In genomic region chr7:151736403-151736909, GRCh38 we compare ENCODE assay signal across 8 cellular contexts.
A peak's percentile ranks its signal among the peaks of the same experiment; 100 is the strongest.
DNase-seq lines count a peak whose midpoint lies in the region; ATAC-seq and TF ChIP-seq lines count a peak whose summit lies in the region.

No MANE protein-coding gene starts in this region.

- peak overlapping the region; percentile 72 for H3K4me3 Mint-ChIP-seq in chondrocyte (ENCODE audit: unreplicated experiment)
- H3K4me3 Mint-ChIP-seq in activated CD8-positive, alpha-beta T cell treated with anti-CD3 and anti-CD28 coated beads, Interleukin-2, amount 10 ng/mL, durations not matched to agents 7 days and 5 days: no peak overlapping the region
- no peak overlapping the region for H3K4me3 Mint-ChIP-seq in activated T-helper 2 cell treated with anti-CD3 and anti-CD28 coated beads, Interferon-gamma antibody, Interleukin-2, Interleukin-4, amounts not matched to agents 10 μg/mL and 5 μg/mL and 100 μg/mL, durations not matched to agents 14 hours and 24 hours and 36 hours (ENCODE audit: low read depth)

- H3K27me3 ChIP-seq in lower lobe of right lung (ENCODE audit: low read depth): no peaks in the 10 kb centered on the region
- no peaks in the 10 kb centered on the region for H3K27me3 ChIP-seq in uterus

- POLR2A ChIA-PET in activated CD8-positive, alpha-beta T cell treated with anti-CD3 and anti-CD28 coated beads, Interleukin-2, amount 10 ng/mL, durations not matched to agents 7 days and 5 days (lab: Charles Lee): no interaction called here

- H3K36me3 ChIP-seq in lower lobe of right lung (no peaks in the 10 kb centered on the region), uterus (no peaks in the 10 kb centered on the region)

- intact Hi-C loops in lower lobe of right lung (cut with DNase I) (no loop called here), uterus (cut with DNase I; ENCODE audit: low total_unique reads) (no loop called here)
- intact Hi-C loops in activated T-helper 2 cell treated with anti-CD3 and anti-CD28 coated beads, Interferon-gamma antibody, Interleukin-2, Interleukin-4, amounts not matched to agents 10 μg/mL and 5 μg/mL and 100 μg/mL, durations not matched to agents 14 hours and 24 hours and 36 hours (cut with micrococcal nuclease): no loop called here

- H3K27ac ChIP-seq in lower lobe of right lung: no peak overlapping the region
- peak overlapping the region; percentile 36 to 53 for H3K27ac ChIP-seq in uterus

- peak; percentile 85 for DNase-seq in ELF-1 (ENCODE audit: low read depth, low spot score)
- DNase-seq in NCI-H226: peak; percentile 79
- no peak for DNase-seq in chondrocyte (ENCODE audit: low spot score)
- no peak for DNase-seq in lower lobe of right lung
- peak; percentile 76 to 78 for DNase-seq in uterus
- no peak for DNase-seq in GM10266 (ENCODE audit: extremely low spot score)
- DNase-seq in activated CD8-positive, alpha-beta T cell treated with anti-CD3 and anti-CD28 coated beads, Interleukin-2, amount 10 ng/mL, durations not matched to agents 7 days and 5 days: no peak
- no peak for DNase-seq in activated T-helper 2 cell treated with anti-CD3 and anti-CD28 coated beads, Interferon-gamma antibody, Interleukin-2, Interleukin-4, amounts not matched to agents 10 μg/mL and 5 μg/mL and 100 μg/mL, durations not matched to agents 14 hours and 24 hours and 36 hours (ENCODE audit: low spot score)

- CTCF ChIA-PET in activated CD8-positive, alpha-beta T cell treated with anti-CD3 and anti-CD28 coated beads, Interleukin-2, amount 10 ng/mL, durations not matched to agents 7 days and 5 days (lab: Charles Lee): interaction anchor here (1.6 to 1.8 kb wide), 2 partner anchors 23 to 46 kb away, joined by 4 to 8 read pairs; no protein-coding TSS in a partner anchor

- peak; percentile 81 for ATAC-seq in lower lobe of right lung
- no peak for ATAC-seq in activated CD8-positive, alpha-beta T cell treated with anti-CD3 and anti-CD28 coated beads, Interleukin-2, amount 10 ng/mL, durations not matched to agents 7 days and 5 days

- H3K4me3 ChIP-seq in lower lobe of right lung: peak overlapping the region; percentile 24
- peak overlapping the region in 1 of 2 donors; percentile 6 for H3K4me3 ChIP-seq in uterus

- peaks cover 15% of the 10 kb centered on the region for H3K4me1 ChIP-seq in lower lobe of right lung
- peaks cover 0 to 8% of the 10 kb centered on the region in 2 donors for H3K4me1 ChIP-seq in uterus

- H3K9me3 Mint-ChIP-seq in chondrocyte (ENCODE audit: low read depth): no peaks in the 10 kb centered on the region
- H3K9me3 Mint-ChIP-seq in activated CD8-positive, alpha-beta T cell treated with anti-CD3 and anti-CD28 coated beads, Interleukin-2, amount 10 ng/mL, durations not matched to agents 7 days and 5 days (ENCODE audit: insufficient read depth): no peaks in the 10 kb centered on the region
- no peaks in the 10 kb centered on the region for H3K9me3 Mint-ChIP-seq in activated T-helper 2 cell treated with anti-CD3 and anti-CD28 coated beads, Interferon-gamma antibody, Interleukin-2, Interleukin-4, amounts not matched to agents 10 μg/mL and 5 μg/mL and 100 μg/mL, durations not matched to agents 14 hours and 24 hours and 36 hours

- no peaks in the 10 kb centered on the region for H3K36me3 Mint-ChIP-seq in chondrocyte (ENCODE audit: low read depth)
- H3K36me3 Mint-ChIP-seq in activated CD8-positive, alpha-beta T cell treated with anti-CD3 and anti-CD28 coated beads, Interleukin-2, amount 10 ng/mL, durations not matched to agents 7 days and 5 days (ENCODE audit: low read depth): peaks cover 2% of the 10 kb centered on the region
- H3K36me3 Mint-ChIP-seq in activated T-helper 2 cell treated with anti-CD3 and anti-CD28 coated beads, Interferon-gamma antibody, Interleukin-2, Interleukin-4, amounts not matched to agents 10 μg/mL and 5 μg/mL and 100 μg/mL, durations not matched to agents 14 hours and 24 hours and 36 hours (ENCODE audit: low read depth): no peaks in the 10 kb centered on the region

- peaks cover 30% of the 10 kb centered on the region for H3K4me1 Mint-ChIP-seq in chondrocyte (ENCODE audit: low read depth)
- no peaks in the 10 kb centered on the region for H3K4me1 Mint-ChIP-seq in activated CD8-positive, alpha-beta T cell treated with anti-CD3 and anti-CD28 coated beads, Interleukin-2, amount 10 ng/mL, durations not matched to agents 7 days and 5 days (ENCODE audit: low read depth)
- no peaks in the 10 kb centered on the region for H3K4me1 Mint-ChIP-seq in activated T-helper 2 cell treated with anti-CD3 and anti-CD28 coated beads, Interferon-gamma antibody, Interleukin-2, Interleukin-4, amounts not matched to agents 10 μg/mL and 5 μg/mL and 100 μg/mL, durations not matched to agents 14 hours and 24 hours and 36 hours (ENCODE audit: low read depth)

- no peak for TF ChIP-seq CTCF in chondrocyte (IDR thresholded peaks at IDR 0.05)
- TF ChIP-seq CTCF in lower lobe of right lung (IDR thresholded peaks at IDR 0.05): peak; percentile 8
- peak in 3 of 4 experiments; percentile 29 to 53 (median 48) for TF ChIP-seq CTCF in uterus (IDR thresholded peaks at IDR 0.05)
- no peak for TF ChIP-seq CTCF in GM10266 (IDR thresholded peaks at IDR 0.05; ENCODE audit: control insufficient read depth, insufficient read depth, low read depth, missing control alignments)

- H3K9me3 ChIP-seq in lower lobe of right lung (no peaks in the 10 kb centered on the region), uterus (no peaks in the 10 kb centered on the region)

- peak overlapping the region; percentile 97 for H3K27ac Mint-ChIP-seq in chondrocyte (ENCODE audit: unreplicated experiment)
- no peak overlapping the region for H3K27ac Mint-ChIP-seq in activated CD8-positive, alpha-beta T cell treated with anti-CD3 and anti-CD28 coated beads, Interleukin-2, amount 10 ng/mL, durations not matched to agents 7 days and 5 days
- no peak overlapping the region for H3K27ac Mint-ChIP-seq in activated T-helper 2 cell treated with anti-CD3 and anti-CD28 coated beads, Interferon-gamma antibody, Interleukin-2, Interleukin-4, amounts not matched to agents 10 μg/mL and 5 μg/mL and 100 μg/mL, durations not matched to agents 14 hours and 24 hours and 36 hours

- H3K27me3 Mint-ChIP-seq in chondrocyte (ENCODE audit: low read depth): no peaks in the 10 kb centered on the region
- no peaks in the 10 kb centered on the region for H3K27me3 Mint-ChIP-seq in activated CD8-positive, alpha-beta T cell treated with anti-CD3 and anti-CD28 coated beads, Interleukin-2, amount 10 ng/mL, durations not matched to agents 7 days and 5 days (ENCODE audit: low read depth)
- H3K27me3 Mint-ChIP-seq in activated T-helper 2 cell treated with anti-CD3 and anti-CD28 coated beads, Interferon-gamma antibody, Interleukin-2, Interleukin-4, amounts not matched to agents 10 μg/mL and 5 μg/mL and 100 μg/mL, durations not matched to agents 14 hours and 24 hours and 36 hours (ENCODE audit: low read depth): no peaks in the 10 kb centered on the region

- TF ChIP-seq POLR2A in uterus (IDR thresholded peaks at IDR 0.05): no peak

Comparison
In these comparisons a context has a peak if more than half of its experiments do, and no peak if none do; other contexts are left out.
1. DNase-seq: peak in ELF-1 (single experiment), NCI-H226 (single experiment) and uterus (2 of 2); none in chondrocyte (single experiment), lower lobe of right lung (single experiment), GM10266 (single experiment), activated CD8-positive, alpha-beta T cell treated with anti-CD3 and anti-CD28 coated beads, Interleukin-2, amount 10 ng/mL, durations not matched to agents 7 days and 5 days (single experiment) and activated T-helper 2 cell treated with anti-CD3 and anti-CD28 coated beads, Interferon-gamma antibody, Interleukin-2, Interleukin-4, amounts not matched to agents 10 μg/mL and 5 μg/mL and 100 μg/mL, durations not matched to agents 14 hours and 24 hours and 36 hours (single experiment).
2. CTCF ChIP-seq: peak in lower lobe of right lung (single experiment) and uterus (3 of 4); none in chondrocyte (single experiment) and GM10266 (single experiment).